8 cellular contexts compared by ENCODE assay signal in the genomic region with DNA sequence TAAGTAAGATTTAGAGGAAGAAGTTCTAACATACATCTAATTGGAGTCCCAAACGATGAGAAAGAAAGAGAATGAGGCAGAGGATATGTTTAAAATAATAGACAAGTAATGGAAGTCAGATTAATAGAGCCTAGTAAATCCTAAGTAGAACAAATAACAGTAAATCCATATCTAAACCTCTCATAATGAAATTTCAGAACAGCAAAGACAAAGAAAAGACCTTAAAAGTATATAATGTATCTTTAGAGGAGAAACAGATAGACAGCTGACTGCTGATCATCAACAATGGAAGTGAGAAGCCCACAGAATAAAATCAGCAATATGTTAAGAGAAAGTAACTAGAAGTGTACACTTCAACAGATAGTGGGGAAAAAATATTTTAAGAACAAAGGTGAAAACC.
"Had no signal": no experiment of that assay in that cellular context is flagged by ENCODE, and none has a peak within 500 bp of the region (broad histone marks: within the 10 kb centered on the region; RNA-seq: fewer than 3 reads in every experiment).

No MANE protein-coding gene starts in this region.

- FAIRE-seq: G401.6, GM12878, GM12891, GM12892, GM18507, GM19239 had no signal

- H3K4me3 ChIP-seq: GM12878 had no signal

- ATAC-seq: GM12878 had no signal

- DNase-seq: GDM1, GF-D8 had no signal
